In genomic region chr20:38426498-38426897, GRCh38 we compare ENCODE assay signal across 15 cellular contexts. TPM values are rescaled to one million over a fixed set of nuclear protein-coding genes. Genes with fewer than 3 reads are reported as not detected.
DNase-seq lines count a peak whose midpoint lies in the region; ATAC-seq, FAIRE-seq and TF ChIP-seq lines count a peak whose summit lies in the region.
"Had no signal": no experiment of that assay in that cellular context is flagged by ENCODE, and none has a peak within 500 bp of the region (broad histone marks: within the 10 kb centered on the region; RNA-seq: fewer than 3 reads in every experiment).

No MANE protein-coding gene starts in this region.

- no peak overlapping the region for H3K4me3 Mint-ChIP-seq in activated T-cell treated with anti-CD3 and anti-CD28 coated beads, Interleukin-2, amount 50 U/mL, for 24 hours
- H3K4me3 Mint-ChIP-seq in central memory CD8-positive, alpha-beta T cell = no peak overlapping the region
- no peak overlapping the region for H3K4me3 Mint-ChIP-seq in stimulated activated effector memory CD8-positive, alpha-beta T cell treated with anti-CD3 and anti-CD28 coated beads, Interleukin-12 subunit alpha, Interleukin-12 subunit beta, amount 100 ng/mL, for 72 hours
- no peak overlapping the region for H3K4me3 Mint-ChIP-seq in CD4-positive, alpha-beta T cell
- H3K4me3 Mint-ChIP-seq: CD4-positive, CD25-positive, alpha-beta regulatory T cell had no signal

- H3K36me3 Mint-ChIP-seq in activated T-cell treated with anti-CD3 and anti-CD28 coated beads, Interleukin-2, amount 50 U/mL, for 24 hours (ENCODE audit: low read depth) = peaks cover 98% of the 10 kb centered on the region
- peaks cover 69% of the 10 kb centered on the region for H3K36me3 Mint-ChIP-seq in central memory CD8-positive, alpha-beta T cell (ENCODE audit: insufficient read depth)
- peaks cover 100% of the 10 kb centered on the region for H3K36me3 Mint-ChIP-seq in stimulated activated effector memory CD8-positive, alpha-beta T cell treated with anti-CD3 and anti-CD28 coated beads, Interleukin-12 subunit alpha, Interleukin-12 subunit beta, amount 100 ng/mL, for 72 hours
- peaks cover 97% of the 10 kb centered on the region for H3K36me3 Mint-ChIP-seq in CD4-positive, alpha-beta T cell (ENCODE audit: low read depth)

- no peaks in the 10 kb centered on the region for H3K27me3 Mint-ChIP-seq in activated T-cell treated with anti-CD3 and anti-CD28 coated beads, Interleukin-2, amount 50 U/mL, for 24 hours
- H3K27me3 Mint-ChIP-seq in central memory CD8-positive, alpha-beta T cell = no peaks in the 10 kb centered on the region
- no peaks in the 10 kb centered on the region for H3K27me3 Mint-ChIP-seq in CD4-positive, alpha-beta T cell
- H3K27me3 Mint-ChIP-seq: CD4-positive, CD25-positive, alpha-beta regulatory T cell had no signal

- H3K27me3 ChIP-seq in CD4-positive, alpha-beta T cell (ENCODE audit: control insufficient read depth, insufficient read depth, low read length) = no peaks in the 10 kb centered on the region
- H3K27me3 ChIP-seq: thyroid gland had no signal

- no peak for ATAC-seq in central memory CD8-positive, alpha-beta T cell (replicated peaks; ENCODE audit: extremely low read depth, poor library complexity, severe bottlenecking)
- ATAC-seq in stimulated activated effector memory CD8-positive, alpha-beta T cell treated with anti-CD3 and anti-CD28 coated beads, Interleukin-12 subunit alpha, Interleukin-12 subunit beta, amount 100 ng/mL, for 72 hours = no peak
- ATAC-seq in CD4-positive, alpha-beta T cell (ENCODE audit: poor library complexity) = no peak
- ATAC-seq: Panc1 had no signal

- POLR2A ChIA-PET in RWPE1 (lab: Yijun Ruan, JAX; ENCODE audit: low non-redundant PET) = interaction anchor here (0.5 to 1.2 kb wide), 4 partner anchors 15 to 463 kb away, joined by 3 to 7 read pairs (median 4); no protein-coding TSS in a partner anchor
- POLR2A ChIA-PET in CD4-positive, alpha-beta T cell (lab: Charles Lee) = interaction anchor here (1.9 kb wide), 1 partner anchor 9 kb away, joined by 4 read pairs; the partner anchor contains the start of gene SNHG17

- H3K9me3 ChIP-seq in CD4-positive, alpha-beta T cell (ENCODE audit: control insufficient read depth, low read length) = no peaks in the 10 kb centered on the region
- H3K9me3 ChIP-seq: mucosa of descending colon, thyroid gland had no signal

- CTCF ChIA-PET in RWPE1 (lab: Yijun Ruan, JAX) = interaction anchor here (0.7 to 1.2 kb wide), 2 partner anchors 8 to 353 kb away, joined by 4 to 5 read pairs; partner anchors contain the start of gene SNHG17
- CTCF ChIA-PET in CD4-positive, alpha-beta T cell (lab: Charles Lee) = interaction anchor here (0.7 to 2.6 kb wide), 2 partner anchors 20 to 393 kb away, joined by 3 to 6 read pairs; partner anchors contain the start of genes RPRD1B and TTI1

- no peaks in the 10 kb centered on the region for H3K9me3 Mint-ChIP-seq in activated T-cell treated with anti-CD3 and anti-CD28 coated beads, Interleukin-2, amount 50 U/mL, for 24 hours
- no peaks in the 10 kb centered on the region for H3K9me3 Mint-ChIP-seq in central memory CD8-positive, alpha-beta T cell
- H3K9me3 Mint-ChIP-seq in stimulated activated effector memory CD8-positive, alpha-beta T cell treated with anti-CD3 and anti-CD28 coated beads, Interleukin-12 subunit alpha, Interleukin-12 subunit beta, amount 100 ng/mL, for 72 hours = no peaks in the 10 kb centered on the region
- no peaks in the 10 kb centered on the region for H3K9me3 Mint-ChIP-seq in CD4-positive, alpha-beta T cell
- H3K9me3 Mint-ChIP-seq: CD4-positive, CD25-positive, alpha-beta regulatory T cell had no signal

- no peak for TF ChIP-seq CTCF in RWPE1 (conservative IDR thresholded peaks at IDR 0.05; ENCODE audit: low read depth)
- no peak for TF ChIP-seq CTCF in CD4-positive, alpha-beta T cell (IDR thresholded peaks at IDR 0.05)

- H3K27ac Mint-ChIP-seq in activated T-cell treated with anti-CD3 and anti-CD28 coated beads, Interleukin-2, amount 50 U/mL, for 24 hours = peak overlapping the region; percentile 88
- peak overlapping the region; percentile 6 for H3K27ac Mint-ChIP-seq in central memory CD8-positive, alpha-beta T cell (ENCODE audit: low read depth)
- H3K27ac Mint-ChIP-seq in stimulated activated effector memory CD8-positive, alpha-beta T cell treated with anti-CD3 and anti-CD28 coated beads, Interleukin-12 subunit alpha, Interleukin-12 subunit beta, amount 100 ng/mL, for 72 hours = peak overlapping the region; percentile 70
- H3K27ac Mint-ChIP-seq in CD4-positive, alpha-beta T cell = no peak overlapping the region

- no peak for FAIRE-seq in H54 (lab: Jason Lieb, UNC)

- peak overlapping the region; percentile 54 for H3K27ac ChIP-seq in RWPE1
- H3K27ac ChIP-seq in CD4-positive, alpha-beta T cell (ENCODE audit: low read depth, low read length) = no peak overlapping the region
- H3K27ac ChIP-seq: thyroid gland had no signal

- no peak for DNase-seq in activated T-cell treated with anti-CD3 and anti-CD28 coated beads, Interleukin-2, amount 50 U/mL, for 24 hours
- no peak for DNase-seq in activated T-cell treated with anti-CD3 and anti-CD28 coated beads, Interleukin-2, amount 50 U/mL, for 1 hour
- DNase-seq in RWPE1 (ENCODE audit: low spot score) (no peak), hippocampal formation (lab: John Stamatoyannopoulos, UW) (no peak), H54 (ENCODE audit: insufficient read length, low spot score) (no peak)
- no peak for DNase-seq in central memory CD8-positive, alpha-beta T cell (ENCODE audit: low spot score in 2 of 2)
- DNase-seq in stimulated activated effector memory CD8-positive, alpha-beta T cell treated with anti-CD3 and anti-CD28 coated beads, Interleukin-12 subunit alpha, Interleukin-12 subunit beta, amount 100 ng/mL, for 72 hours (ENCODE audit: low spot score in 2 of 2) = no peak
- DNase-seq in CD4-positive, alpha-beta T cell = no peak
- DNase-seq: activated naive CD4-positive, alpha-beta T cell; CD4-positive, CD25-positive, alpha-beta regulatory T cell; effector memory CD4-positive, alpha-beta T cell; mucosa of descending colon; NCI-H1048; thyroid gland had no signal

- intact Hi-C loops in CD4-positive, alpha-beta T cell (cut with DNase I, micrococcal nuclease) = no loop called here

- peaks cover 67% of the 10 kb centered on the region for H3K4me1 Mint-ChIP-seq in activated T-cell treated with anti-CD3 and anti-CD28 coated beads, Interleukin-2, amount 50 U/mL, for 24 hours (ENCODE audit: low read depth)
- H3K4me1 Mint-ChIP-seq in central memory CD8-positive, alpha-beta T cell = peaks cover 57% of the 10 kb centered on the region
- peaks cover 70% of the 10 kb centered on the region for H3K4me1 Mint-ChIP-seq in stimulated activated effector memory CD8-positive, alpha-beta T cell treated with anti-CD3 and anti-CD28 coated beads, Interleukin-12 subunit alpha, Interleukin-12 subunit beta, amount 100 ng/mL, for 72 hours
- H3K4me1 Mint-ChIP-seq in CD4-positive, alpha-beta T cell (ENCODE audit: low read depth) = peaks cover 44% of the 10 kb centered on the region

- no peak for TF ChIP-seq POLR2A in H54 (IDR thresholded peaks at IDR 0.05; ENCODE audit: low read depth, low read length)

RNA-seq across cellular contexts. Expression of gene SNHG17, which starts 8.6 kb away (rescaled TPM):
- 10 to 100 TPM; 94.1 to 99.3 TPM for total RNA-seq in CD4-positive, alpha-beta T cell

RNA-seq across cellular contexts. Expression of gene RALGAPB, which starts 46.1 kb away (rescaled TPM):
- total RNA-seq in CD4-positive, alpha-beta T cell = 10 to 100 TPM; 30.4 to 31.9 TPM
